8 cellular contexts compared by ENCODE assay signal in genomic region chr1:170074250-170075157, GRCh38. TPM values are rescaled to one million over a fixed set of nuclear protein-coding genes. Genes with fewer than 3 reads are reported as not detected.
A peak's percentile ranks its signal among the peaks of the same experiment; 100 is the strongest.
DNase-seq lines count a peak whose midpoint lies in the region; ATAC-seq and TF ChIP-seq lines count a peak whose summit lies in the region.

KIFAP3 (minus strand) TSS chr1:170074695; CDS start chr1:170074467, 228 bp downstream.

- intact Hi-C loops in PC-9 (cut with micrococcal nuclease; ENCODE audit: unreplicated experiment): loop anchor here (1.0 to 10.0 kb wide), 3 partner anchors 142 to 490 kb away; partner anchors contain the start of gene SCYL3

- POLR2A ChIA-PET in PC-9 (lab: Charles Lee; ENCODE audit: unreplicated experiment): interaction anchor here (0.6 kb wide), 1 partner anchor 10 kb away, joined by 3 read pairs; no protein-coding TSS in a partner anchor

- H3K36me3 Mint-ChIP-seq in activated T-cell treated with anti-CD3 and anti-CD28 coated beads, Interleukin-2, amount 50 U/mL, for 24 hours (ENCODE audit: low read depth): peaks cover 4% of the 10 kb centered on the region

- H3K9me3 Mint-ChIP-seq in activated T-cell treated with anti-CD3 and anti-CD28 coated beads, Interleukin-2, amount 50 U/mL, for 24 hours: peaks cover 11% of the 10 kb centered on the region

- peak within 1 kb of the TSS; percentile 76 for H3K9ac ChIP-seq in mucosa of stomach (ENCODE audit: low read length)

- peak; percentile 98 for ATAC-seq in GM21576 (IDR thresholded peaks at IDR 0.05; ENCODE audit: unreplicated experiment)

- H2AFZ ChIP-seq in PC-9: peak within 1 kb of the TSS; percentile 100

- no peaks in the 10 kb centered on the region; the same call in 1 of the 2 replicates for H4K20me1 ChIP-seq in PC-9 (ENCODE audit: insufficient read depth)

- peaks cover 52% of the 10 kb centered on the region for H3K4me1 Mint-ChIP-seq in activated T-cell treated with anti-CD3 and anti-CD28 coated beads, Interleukin-2, amount 50 U/mL, for 24 hours (ENCODE audit: low read depth)

- H3K79me2 ChIP-seq in PC-9 (ENCODE audit: low read depth): 0 out of 2 replicates have a peak, but pooled peaks cover 7% of the 10 kb centered on the region

- TF ChIP-seq POLR2A in erythroblast (IDR thresholded peaks at IDR 0.05; ENCODE audit: low read length): peak; percentile 79

- H3F3A ChIP-seq in PC-9 (ENCODE audit: insufficient read depth, low read depth): no peaks in the 10 kb centered on the region

- no peak within 1 kb of the TSS for H3K27ac ChIP-seq in PC-9

- H3K27me3 ChIP-seq in PC-9 (ENCODE audit: insufficient read depth, low read depth): no peaks in the 10 kb centered on the region
- H3K27me3 ChIP-seq in mucosa of stomach (ENCODE audit: control insufficient read depth, insufficient read depth, low read length): no peaks in the 10 kb centered on the region

- peak within 1 kb of the TSS; percentile 95 for H3K27ac Mint-ChIP-seq in activated T-cell treated with anti-CD3 and anti-CD28 coated beads, Interleukin-2, amount 50 U/mL, for 24 hours

- H3K9me3 ChIP-seq in PC-9 (ENCODE audit: insufficient read depth, low read depth): no peaks in the 10 kb centered on the region
- H3K9me3 ChIP-seq in mucosa of stomach (ENCODE audit: control insufficient read depth, low read length): no peaks in the 10 kb centered on the region

- no peaks in the 10 kb centered on the region for H3K36me3 ChIP-seq in PC-9 (ENCODE audit: low read depth)
- H3K36me3 ChIP-seq in mucosa of stomach (ENCODE audit: control insufficient read depth, insufficient read depth, low read length): no peaks in the 10 kb centered on the region

- BruUV-seq in PC-9 (replicated peaks; lab: Mats Ljungman, UMichigan): TSS peak; percentile 68

- DNase-seq in DMS153 treated with DMSO at 0.1 percent for 48 hours (lab: John Stamatoyannopoulos, UW; ENCODE audit: unreplicated experiment) (peak; percentile 98), PC-9 (peak; percentile 93 to 95), erythroblast (lab: John Stamatoyannopoulos, UW) (peak; percentile 99)
- peak; percentile 97 for DNase-seq in Jurkat, Clone E6-1 (ENCODE audit: low read depth, low spot score)
- peak; percentile 93 for DNase-seq in activated T-cell treated with anti-CD3 and anti-CD28 coated beads, Interleukin-2, amount 50 U/mL, for 24 hours
- DNase-seq in stimulated activated CD8-positive, alpha-beta memory T cell treated with anti-CD3 and anti-CD28 coated beads, Interleukin-7, amount 100 ng/mL, for 24 hours (ENCODE audit: low read depth): peak; percentile 86

- peak within 1 kb of the TSS; percentile 94 for H3K4me3 ChIP-seq in Jurkat, Clone E6-1 (ENCODE audit: low read length)
- H3K4me3 ChIP-seq in PC-9 (peak within 1 kb of the TSS; percentile 88), mucosa of stomach (ENCODE audit: low read length) (peak within 1 kb of the TSS; percentile 95)

- peak within 1 kb of the TSS; percentile 88 for H3K4me3 Mint-ChIP-seq in activated T-cell treated with anti-CD3 and anti-CD28 coated beads, Interleukin-2, amount 50 U/mL, for 24 hours

- TF ChIP-seq CTCF in PC-9 (conservative IDR thresholded peaks at IDR 0.05): peak; percentile 68

- CTCF ChIA-PET in PC-9 (lab: Charles Lee): interaction anchor here (0.5 kb wide), 1 partner anchor 11 kb away, joined by 3 read pairs; no protein-coding TSS in a partner anchor

- peaks cover 14% of the 10 kb centered on the region; the same call in 1 of the 2 replicates for H3K4me1 ChIP-seq in PC-9 (replicated peaks; ENCODE audit: insufficient read depth)
- no peaks in the 10 kb centered on the region for H3K4me1 ChIP-seq in mucosa of stomach (ENCODE audit: control insufficient read depth, insufficient read depth, low read length)

- no peaks in the 10 kb centered on the region for H3K27me3 Mint-ChIP-seq in activated T-cell treated with anti-CD3 and anti-CD28 coated beads, Interleukin-2, amount 50 U/mL, for 24 hours

- H3K9me2 ChIP-seq in PC-9 (ENCODE audit: insufficient read depth): no peaks in the 10 kb centered on the region

- peak within 1 kb of the TSS; percentile 93 for H3K4me2 ChIP-seq in PC-9

RNA-seq across cellular contexts. Expression of gene KIFAP3, which starts in this region (rescaled TPM):
- polyA plus RNA-seq in Jurkat, Clone E6-1 (2012; ENCODE audit: insufficient read depth, insufficient read length): 26.5 TPM
- total RNA-seq in PC-9 (2021): 9.7 and 13.5 TPM in 2 replicates
